In genomic region chr5:131640043-131640856, GRCh38 we compare ENCODE assay signal across 9 cellular contexts. TPM values are rescaled to one million over a fixed set of nuclear protein-coding genes. Genes with fewer than 3 reads are reported as not detected.
DNase-seq lines count a peak whose midpoint lies in the region; ATAC-seq and TF ChIP-seq lines count a peak whose summit lies in the region.
"Had no signal": no experiment of that assay in that cellular context is flagged by ENCODE, and none has a peak within 500 bp of the region (broad histone marks: within the 10 kb centered on the region; RNA-seq: fewer than 3 reads in every experiment).

No MANE protein-coding gene starts in this region.

- no peak overlapping the region for H3K27ac ChIP-seq in uterus
- H3K27ac ChIP-seq: parathyroid adenoma had no signal

- intact Hi-C loops in uterus (cut with DNase I; ENCODE audit: low total_unique reads) = no loop called here

- H3K9me3 ChIP-seq in uterus = no peaks in the 10 kb centered on the region

- H3K27me3 Mint-ChIP-seq in nephron progenitor cell (ENCODE audit: low read depth, poor library complexity) = no peaks in the 10 kb centered on the region

- DNase-seq in D341Med (ENCODE audit: low spot score) (peak; percentile 39), activated T-cell treated with anti-CD3 and anti-CD28 coated beads for 4 hours (peak; percentile 44), nephron progenitor cell (no peak), NCI-H526 treated with DMSO at 0.1 percent for 48 hours (lab: John Stamatoyannopoulos, UW) (no peak), uterus (no peak), NCI-H2171 treated with DMSO at 0.1 percent for 48 hours (lab: John Stamatoyannopoulos, UW) (no peak)

- TF ChIP-seq CTCF in nephron progenitor cell (IDR thresholded peaks at IDR 0.05) = no peak
- no peak for TF ChIP-seq CTCF in uterus (IDR thresholded peaks at IDR 0.05)

- no peak overlapping the region for H3K4me3 Mint-ChIP-seq in nephron progenitor cell

- no peaks in the 10 kb centered on the region for H3K4me1 ChIP-seq in uterus

- ATAC-seq in HG03354 (IDR thresholded peaks at IDR 0.05; ENCODE audit: poor library complexity, severe bottlenecking, unreplicated experiment) (peak; percentile 48), HG03521 (IDR thresholded peaks at IDR 0.05; ENCODE audit: unreplicated experiment) (no peak)

- peak overlapping the region; percentile 64 for H3K27ac Mint-ChIP-seq in nephron progenitor cell

- peaks cover 8% of the 10 kb centered on the region for H3K4me1 Mint-ChIP-seq in nephron progenitor cell

- peaks cover 16% of the 10 kb centered on the region for H3K36me3 Mint-ChIP-seq in nephron progenitor cell (ENCODE audit: low read depth)

- no peaks in the 10 kb centered on the region for H3K9me3 Mint-ChIP-seq in nephron progenitor cell

- H3K36me3 ChIP-seq in uterus = no peaks in the 10 kb centered on the region

- H3K27me3 ChIP-seq in uterus = no peaks in the 10 kb centered on the region

- TF ChIP-seq POLR2A in uterus (IDR thresholded peaks at IDR 0.05) = no peak

- H3K4me3 ChIP-seq in uterus = no peak overlapping the region

RNA-seq across cellular contexts. Expression of gene RAPGEF6, which starts 5.2 kb away (rescaled TPM):
- 10 to 100 TPM; 11.8 to 36.8 (median 23.4) TPM for total RNA-seq in uterus

Comparison
In these comparisons a context has a peak if more than half of its experiments do, and no peak if none do; other contexts are left out.
1. DNase-seq: peak in D341Med (single experiment) and activated T-cell treated with anti-CD3 and anti-CD28 coated beads for 4 hours (single experiment); none in nephron progenitor cell (single experiment), NCI-H526 treated with DMSO at 0.1 percent for 48 hours (single experiment), uterus (0 of 2) and NCI-H2171 treated with DMSO at 0.1 percent for 48 hours (single experiment).